In the genomic region with DNA sequence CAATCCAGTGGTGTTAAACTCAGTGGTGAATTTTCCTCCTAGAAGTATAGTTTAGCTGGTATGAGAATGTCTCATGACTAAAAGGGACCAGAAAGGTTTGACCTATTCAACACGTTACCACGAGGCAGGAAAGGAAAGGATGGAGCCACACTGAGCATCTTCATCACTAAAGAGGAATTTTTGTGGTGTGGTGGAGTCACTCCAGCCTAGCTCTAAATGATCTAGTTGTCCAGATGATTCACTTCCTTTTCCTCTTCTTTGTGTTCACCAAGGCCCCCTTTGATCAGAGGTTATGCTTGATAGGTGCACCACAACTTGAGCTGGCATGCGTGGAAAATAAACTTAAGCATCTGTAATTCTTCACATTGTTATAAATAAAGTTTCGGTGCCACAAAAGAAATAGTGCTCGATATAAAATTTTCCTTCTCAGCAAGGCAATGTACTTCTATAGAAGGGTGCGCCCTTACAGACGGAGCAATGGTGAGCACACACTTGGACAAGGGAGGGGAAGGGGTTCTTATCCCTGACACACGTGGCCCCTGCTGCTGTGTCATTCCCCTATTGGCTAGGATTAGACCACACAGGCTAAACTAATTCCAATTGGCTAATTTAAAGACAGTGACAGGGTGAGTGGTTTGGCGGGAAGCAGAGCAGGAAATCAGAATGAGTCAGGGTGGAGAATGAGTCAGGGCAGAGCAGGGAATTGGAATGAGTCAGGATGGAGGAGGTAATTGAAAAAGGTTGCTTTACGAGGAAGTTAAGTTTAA, we compare ENCODE assay signal across 9 cellular contexts.
A peak's percentile ranks its signal among the peaks of the same experiment; 100 is the strongest.
DNase-seq lines count a peak whose midpoint lies in the region; FAIRE-seq and TF ChIP-seq lines count a peak whose summit lies in the region.
"Had no signal": no experiment of that assay in that cellular context is flagged by ENCODE, and none has a peak within 500 bp of the region (broad histone marks: within the 10 kb centered on the region; RNA-seq: fewer than 3 reads in every experiment).

No MANE protein-coding gene starts in this region.

- TF ChIP-seq CTCF in fibroblast of mammary gland (conservative IDR thresholded peaks at IDR 0.05; ENCODE audit: control insufficient read depth, insufficient read depth, low read depth, low read length): no peak

- no peak overlapping the region for H3K4me3 ChIP-seq in fibroblast of mammary gland (ENCODE audit: control insufficient read depth, low read depth, low read length)
- H3K4me3 ChIP-seq: sigmoid colon had no signal

- peak; percentile 47 for DNase-seq in stimulated activated CD4-positive, alpha-beta T cell treated with anti-CD3 and anti-CD28 coated beads, Interleukin-1b, Interleukin-23, amount 100 ng/mL, for 48 hours
- no peak for DNase-seq in stimulated activated CD4-positive, alpha-beta T cell treated with anti-CD3 and anti-CD28 coated beads, Interleukin-4, amount 100 ng/mL, for 1 hour
- DNase-seq in SKM-1 (lab: John Stamatoyannopoulos, UW; ENCODE audit: unreplicated experiment) (peak; percentile 8), fibroblast of mammary gland (ENCODE audit: low read depth) (peak; percentile 99), urothelium cell line (ENCODE audit: low spot score) (peak; percentile 49), DMS79 treated with DMSO at 0.1 percent for 48 hours (lab: John Stamatoyannopoulos, UW) (no peak), cortex of kidney (lab: John Stamatoyannopoulos, UW) (no peak)
- no peak for DNase-seq in activated CD4-positive, CD25-positive, alpha-beta regulatory T cell (lab: John Stamatoyannopoulos, UW)
- DNase-seq: sigmoid colon had no signal

- FAIRE-seq in urothelium cell line (lab: Jason Lieb, UNC): no peak

Comparison
In these comparisons a context has a peak if more than half of its experiments do, and no peak if none do; other contexts are left out.
1. DNase-seq: peak in stimulated activated CD4-positive, alpha-beta T cell treated with anti-CD3 and anti-CD28 coated beads, Interleukin-1b, Interleukin-23, amount 100 ng/mL, for 48 hours (single experiment), SKM-1 (single experiment), fibroblast of mammary gland (single experiment) and urothelium cell line (single experiment); none in stimulated activated CD4-positive, alpha-beta T cell treated with anti-CD3 and anti-CD28 coated beads, Interleukin-4, amount 100 ng/mL, for 1 hour (single experiment), DMS79 treated with DMSO at 0.1 percent for 48 hours (single experiment), cortex of kidney (single experiment) and activated CD4-positive, CD25-positive, alpha-beta regulatory T cell (0 of 4).